Comparison of ENCODE assay signal across 16 cellular contexts in the genomic region with DNA sequence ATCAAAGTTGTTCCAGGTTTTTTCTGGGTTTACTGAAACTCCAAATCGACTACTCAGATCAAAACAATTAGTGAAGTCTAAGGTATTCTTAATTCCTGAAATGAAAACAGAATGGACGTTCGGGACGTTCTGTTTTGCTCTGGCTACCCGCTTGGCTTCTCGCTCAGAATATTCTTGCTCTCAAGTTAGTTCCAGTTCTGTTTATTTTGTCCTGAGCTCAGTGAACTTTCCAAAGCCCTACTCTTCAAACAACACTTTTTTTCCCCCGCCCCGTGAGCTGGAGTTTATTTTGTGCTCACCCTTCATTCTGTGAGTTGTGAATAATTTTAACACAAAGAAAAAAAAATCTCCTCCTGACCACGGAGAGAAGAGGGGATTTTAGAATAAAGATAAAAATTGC.
DNase-seq lines count a peak whose midpoint lies in the region; ATAC-seq, FAIRE-seq and TF ChIP-seq lines count a peak whose summit lies in the region.
"Had no signal": no experiment of that assay in that cellular context is flagged by ENCODE, and none has a peak within 500 bp of the region (broad histone marks: within the 10 kb centered on the region; RNA-seq: fewer than 3 reads in every experiment).

No MANE protein-coding gene starts in this region.

- no peaks in the 10 kb centered on the region for H3K79me2 ChIP-seq in trophoblast cell (ENCODE audit: control insufficient read depth, insufficient read depth, low read length, poor library complexity)

- H3K4me1 ChIP-seq in A549 (no peaks in the 10 kb centered on the region), kidney (ENCODE audit: control insufficient read depth in 1 of 2, insufficient read depth in 1 of 2, low read depth in 1 of 2, low read length in 2 of 2) (no peaks in the 10 kb centered on the region), trophoblast cell (ENCODE audit: control insufficient read depth in 1 of 2, insufficient read depth in 2 of 2, low read length in 2 of 2) (no peaks in the 10 kb centered on the region)
- H3K4me1 ChIP-seq: Caco-2, upper lobe of left lung had no signal

- no peak overlapping the region for H4K12ac ChIP-seq in trophoblast cell (ENCODE audit: low read depth, low read length)

- no peak overlapping the region for H3K23ac ChIP-seq in trophoblast cell (ENCODE audit: low read length)

- peaks cover 57% of the 10 kb centered on the region for H3K27me3 Mint-ChIP-seq in brain

- no peak overlapping the region for H2AFZ ChIP-seq in trophoblast cell (ENCODE audit: insufficient read depth, low read length, poor library complexity)

- FAIRE-seq in A549 (lab: Jason Lieb, UNC) (no peak), kidney (lab: Jason Lieb, UNC) (no peak)
- FAIRE-seq: small intestine had no signal

- H3K27ac Mint-ChIP-seq in brain: peak overlapping the region in 1 of 5 experiments; percentile 17
- H3K27ac Mint-ChIP-seq: activated CD4-positive, alpha-beta T cell treated with anti-CD3 and anti-CD28 coated beads, Interleukin-2, amount 10 ng/mL, durations not matched to agents 7 days and 5 days; effector memory CD8-positive, alpha-beta T cell; IgD-negative memory B cell; T-helper 1 cell treated with Interleukin-12 subunit alpha and Interleukin-12 subunit beta and Interleukin-4 antibody, amounts not matched to agents 30 μg/mL and 1 μg/mL, for 36 hours had no signal

- H3K4me2 ChIP-seq in A549: peak overlapping the region; percentile 43; the same call in 1 of the 3 replicates
- H3K4me2 ChIP-seq in trophoblast cell (ENCODE audit: low read length): peak overlapping the region; percentile 38

- no peak for TF ChIP-seq RAD21 in A549 (conservative IDR thresholded peaks at IDR 0.05 in 1 of 2, IDR thresholded peaks at IDR 0.05 in 1 of 2)

- H3K14ac ChIP-seq in trophoblast cell (ENCODE audit: low read length): no peak overlapping the region

- no peak overlapping the region for H4K8ac ChIP-seq in trophoblast cell (ENCODE audit: low read depth, low read length)

- no peaks in the 10 kb centered on the region for H3K36me3 ChIP-seq in kidney (ENCODE audit: control insufficient read depth in 1 of 2, insufficient read depth in 2 of 2, low read length in 2 of 2)
- no peaks in the 10 kb centered on the region for H3K36me3 ChIP-seq in trophoblast cell (ENCODE audit: control insufficient read depth in 1 of 2, insufficient read depth in 2 of 2, low read length in 2 of 2)
- H3K36me3 ChIP-seq: upper lobe of left lung had no signal

- no peak overlapping the region for H3K4me3 ChIP-seq in A549
- H3K4me3 ChIP-seq in kidney (ENCODE audit: low read length in 2 of 2): peak overlapping the region; percentile 14 to 42
- no peak overlapping the region for H3K4me3 ChIP-seq in trophoblast cell (ENCODE audit: low read depth, low read length)

- DNase-seq in A549 (ENCODE audit: low read depth in 1 of 2, low spot score in 1 of 2) (no peak), kidney (no peak), trophoblast cell (no peak), A172 (ENCODE audit: low spot score) (no peak), UCSD-AML1 (lab: John Stamatoyannopoulos, UW; ENCODE audit: unreplicated experiment) (no peak), SKM-1 treated with dmso at 0.1 percent for 144 hours (lab: John Stamatoyannopoulos, UW; ENCODE audit: unreplicated experiment) (no peak)
- DNase-seq in stimulated activated naive CD4-positive, alpha-beta T cell treated with Interleukin-2 at 50 U/mL for 16 hours (lab: John Stamatoyannopoulos, UW): no peak
- DNase-seq: activated CD4-positive, alpha-beta T cell treated with anti-CD3 and anti-CD28 coated beads, Interleukin-2, amount 10 ng/mL, durations not matched to agents 7 days and 5 days; Caco-2; effector memory CD8-positive, alpha-beta T cell; hippocampal formation; small intestine; upper lobe of left lung had no signal

- TF ChIP-seq CTCF in A549 (IDR thresholded peaks at IDR 0.05) (no peak), brain (conservative IDR thresholded peaks at IDR 0.05) (no peak), kidney (IDR thresholded peaks at IDR 0.05; ENCODE audit: borderline replicate concordance, extremely low read depth, insufficient read depth) (no peak)

- no peak overlapping the region for H3K18ac ChIP-seq in trophoblast cell (ENCODE audit: low read length)

- ATAC-seq in A549: no peak
- ATAC-seq: effector memory CD8-positive, alpha-beta T cell had no signal

- H3K27ac ChIP-seq in A549 (no peak overlapping the region), kidney (ENCODE audit: low read depth in 2 of 2, low read length in 2 of 2) (no peak overlapping the region), trophoblast cell (ENCODE audit: low read depth, low read length) (no peak overlapping the region)
- H3K27ac ChIP-seq: upper lobe of left lung had no signal

- H3K9me3 Mint-ChIP-seq in brain: peaks cover 0 to 6% (median 0%) of the 10 kb centered on the region in 5 experiments
- H3K9me3 Mint-ChIP-seq: activated CD4-positive, alpha-beta T cell treated with anti-CD3 and anti-CD28 coated beads, Interleukin-2, amount 10 ng/mL, durations not matched to agents 7 days and 5 days; effector memory CD8-positive, alpha-beta T cell; IgD-negative memory B cell; T-helper 1 cell treated with Interleukin-12 subunit alpha and Interleukin-12 subunit beta and Interleukin-4 antibody, amounts not matched to agents 30 μg/mL and 1 μg/mL, for 36 hours had no signal

- H3K36me3 Mint-ChIP-seq in brain: no peaks in the 10 kb centered on the region
- H3K36me3 Mint-ChIP-seq: IgD-negative memory B cell had no signal

- H3K9ac ChIP-seq in kidney (ENCODE audit: low read length in 2 of 2): no peak overlapping the region
- no peak overlapping the region for H3K9ac ChIP-seq in trophoblast cell (ENCODE audit: low read length)

- 24% methylated on average over 9 of the region's 9 CpGs for WGBS in A549 (ENCODE audit: missing lambda C conversion rate)
- no CpG with 5 or more reads among the region's 9 CpGs for WGBS in trophoblast cell (ENCODE audit: extremely low coverage, insufficient coverage, insufficient read length)

- peaks cover 49% of the 10 kb centered on the region for H3K4me1 Mint-ChIP-seq in brain
- H3K4me1 Mint-ChIP-seq: activated CD4-positive, alpha-beta T cell treated with anti-CD3 and anti-CD28 coated beads, Interleukin-2, amount 10 ng/mL, durations not matched to agents 7 days and 5 days; IgD-negative memory B cell had no signal

- H3K9me3 ChIP-seq in A549 (no peaks in the 10 kb centered on the region), kidney (ENCODE audit: control insufficient read depth in 1 of 2, low read length in 2 of 2) (no peaks in the 10 kb centered on the region), trophoblast cell (ENCODE audit: insufficient read depth, low read depth, low read length) (no peaks in the 10 kb centered on the region)
- H3K9me3 ChIP-seq: Caco-2, upper lobe of left lung had no signal

- H2BK12ac ChIP-seq in trophoblast cell (ENCODE audit: low read length): no peak overlapping the region

- TF ChIP-seq EP300 in A549 (IDR thresholded peaks at IDR 0.05): no peak

- no peak for TF ChIP-seq POLR2A in A549 (IDR thresholded peaks at IDR 0.05; ENCODE audit: low read length)

- H2AK5ac ChIP-seq in trophoblast cell (ENCODE audit: low read length): no peak overlapping the region

- H3K79me1 ChIP-seq in trophoblast cell (ENCODE audit: low read length): no peaks in the 10 kb centered on the region

- intact Hi-C loops in kidney (cut with DNase I): loop anchor here (5.0 kb wide), 1 partner anchor 80 kb away; no protein-coding TSS in a partner anchor

- CTCF ChIA-PET in A549 (lab: Yijun Ruan, JAX): interaction anchor here (0.7 to 2.7 kb wide), 2 partner anchors 10 to 495 kb away, joined by 3 to 13 read pairs; no protein-coding TSS in a partner anchor

- no peak overlapping the region for H4K91ac ChIP-seq in trophoblast cell (ENCODE audit: low read depth, low read length)

- H3K27me3 ChIP-seq in trophoblast cell (ENCODE audit: insufficient read depth, low read length): no peaks in the 10 kb centered on the region
- H3K27me3 ChIP-seq: upper lobe of left lung had no signal

- no peak overlapping the region for H3K4ac ChIP-seq in trophoblast cell (ENCODE audit: low read depth, low read length)

- H2BK5ac ChIP-seq in trophoblast cell (ENCODE audit: low read depth, low read length, poor library complexity): no peak overlapping the region

- POLR2A ChIA-PET in A549 (lab: Yijun Ruan, JAX): no interaction called here

- no peak overlapping the region for H2BK120ac ChIP-seq in trophoblast cell (ENCODE audit: insufficient read depth, low read length, poor library complexity)

- peak overlapping the region; percentile 49 to 79 (median 72) for H3K4me3 Mint-ChIP-seq in brain
- H3K4me3 Mint-ChIP-seq: activated CD4-positive, alpha-beta T cell treated with anti-CD3 and anti-CD28 coated beads, Interleukin-2, amount 10 ng/mL, durations not matched to agents 7 days and 5 days; effector memory CD8-positive, alpha-beta T cell; IgD-negative memory B cell; T-helper 1 cell treated with Interleukin-12 subunit alpha and Interleukin-12 subunit beta and Interleukin-4 antibody, amounts not matched to agents 30 μg/mL and 1 μg/mL, for 36 hours had no signal

TF ChIP-seq in A549, 52 proteins besides CTCF, POLR2A, EP300 and RAD21:
- TF ChIP-seq MAZ (IDR thresholded peaks at IDR 0.05; ENCODE audit: borderline replicate concordance, low read depth, low read length): no peak

Comparison
In these comparisons a context has a peak if more than half of its experiments do, and no peak if none do; other contexts are left out.
1. H3K4me3 ChIP-seq: peak in kidney (2 of 2); none in A549 (single experiment) and trophoblast cell (single experiment).